8 cellular contexts compared by ENCODE assay signal in the genomic region with DNA sequence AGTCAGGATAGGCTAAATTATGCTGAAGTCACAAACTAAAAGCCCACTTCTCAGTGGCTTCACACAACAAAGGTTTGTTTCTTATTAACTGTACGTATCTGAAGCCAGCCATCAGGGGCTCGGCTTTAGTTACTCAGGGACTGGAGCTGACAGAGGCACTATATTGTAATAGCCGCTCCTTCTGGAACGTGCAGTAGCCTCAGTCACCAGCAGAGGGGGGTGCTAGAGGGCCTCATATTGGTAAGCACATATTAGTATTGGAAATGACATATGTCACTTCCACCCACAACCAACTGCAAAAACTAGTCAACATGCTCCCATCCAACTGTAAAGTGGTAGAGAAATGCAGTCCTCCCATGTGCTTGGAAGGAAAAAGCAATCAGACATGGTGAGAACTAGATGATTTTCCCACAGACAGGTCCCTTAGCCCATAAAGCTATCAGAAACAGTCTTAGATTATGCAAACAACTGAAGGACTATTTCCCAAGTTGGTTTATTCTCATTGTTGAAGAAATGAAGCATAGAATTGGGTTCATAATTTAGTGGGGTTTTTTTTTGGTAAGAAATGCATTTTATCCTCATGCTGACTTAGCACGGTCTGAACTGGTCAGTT.
DNase-seq lines count a peak whose midpoint lies in the region; ATAC-seq and TF ChIP-seq lines count a peak whose summit lies in the region.

No MANE protein-coding gene starts in this region.

- H3K4me3 ChIP-seq in GM12865 (ENCODE audit: low read depth, low read length) (no peak overlapping the region), RWPE2 (ENCODE audit: severe bottlenecking) (no peak overlapping the region), smooth muscle cell (no peak overlapping the region)
- H3K4me3 ChIP-seq in Jurkat, Clone E6-1 (ENCODE audit: low read length) = no peak overlapping the region

- peaks cover 10% of the 10 kb centered on the region for H3K27me3 Mint-ChIP-seq in activated naive CD4-positive, alpha-beta T cell treated with anti-CD3 and anti-CD28 coated beads for 36 hours (ENCODE audit: low read depth)

- H3K4me1 ChIP-seq in RWPE2 (ENCODE audit: insufficient read depth, poor library complexity, severe bottlenecking) (no peaks in the 10 kb centered on the region), smooth muscle cell (ENCODE audit: low read depth) (no peaks in the 10 kb centered on the region)

- CTCF ChIA-PET in activated naive CD4-positive, alpha-beta T cell treated with anti-CD3 and anti-CD28 coated beads for 36 hours (lab: Charles Lee) = interaction anchor here (0.7 to 4.6 kb wide), 12 partner anchors 9 to 1705 kb away, joined by 3 to 60 read pairs (median 4); partner anchors contain the start of gene G2E3

- peak; percentile 76 for DNase-seq in GM12865 (ENCODE audit: low read depth)
- peak; percentile 55 for DNase-seq in Jurkat, Clone E6-1 (ENCODE audit: low read depth, low spot score)
- DNase-seq in RWPE2 (ENCODE audit: low spot score) = no peak
- peak; percentile 84 for DNase-seq in activated naive CD4-positive, alpha-beta T cell treated with anti-CD3 and anti-CD28 coated beads for 36 hours
- DNase-seq in left cardiac atrium = peak; percentile 48
- peak; percentile 9 for DNase-seq in smooth muscle cell (lab: John Stamatoyannopoulos, UW; ENCODE audit: unreplicated experiment)
- DNase-seq in DMS79 (lab: John Stamatoyannopoulos, UW) = no peak

- H3K27ac Mint-ChIP-seq in activated naive CD4-positive, alpha-beta T cell treated with anti-CD3 and anti-CD28 coated beads for 36 hours = no peak overlapping the region

- no peaks in the 10 kb centered on the region for H3F3A ChIP-seq in smooth muscle cell (ENCODE audit: low read depth)

- H3K36me3 ChIP-seq in RWPE2 (ENCODE audit: low read depth) (no peaks in the 10 kb centered on the region), smooth muscle cell (ENCODE audit: low read depth) (no peaks in the 10 kb centered on the region)

- H3K4me2 ChIP-seq in smooth muscle cell = no peak overlapping the region

- H3K4me3 Mint-ChIP-seq in activated naive CD4-positive, alpha-beta T cell treated with anti-CD3 and anti-CD28 coated beads for 36 hours = no peak overlapping the region

- H3K9me3 ChIP-seq in RWPE2 (ENCODE audit: severe bottlenecking) = no peaks in the 10 kb centered on the region
- H3K9me3 ChIP-seq in smooth muscle cell (replicated peaks; ENCODE audit: low read depth) = no peaks in the 10 kb centered on the region

- TF ChIP-seq CTCF in GM12865 (IDR thresholded peaks at IDR 0.05; ENCODE audit: insufficient read depth, low read depth, low read length, missing control alignments) (peak; percentile 84), RWPE2 (IDR thresholded peaks at IDR 0.05; ENCODE audit: poor library complexity, severe bottlenecking) (peak; percentile 91), smooth muscle cell (IDR thresholded peaks at IDR 0.05; ENCODE audit: borderline replicate concordance, insufficient read depth, poor library complexity, severe bottlenecking) (peak; percentile 90)

- H3K27ac ChIP-seq in RWPE2 (ENCODE audit: poor library complexity, severe bottlenecking) (no peak overlapping the region), smooth muscle cell (ENCODE audit: low read depth) (no peak overlapping the region)

- ATAC-seq in GM21825 (IDR thresholded peaks at IDR 0.05; ENCODE audit: unreplicated experiment) (peak; percentile 97), RWPE2 (ENCODE audit: low read depth) (peak; percentile 92), left cardiac atrium (peak; percentile 47 to 62)

- H3K9ac ChIP-seq in smooth muscle cell (ENCODE audit: low read depth) = no peak overlapping the region

- peak overlapping the region; percentile 23 for H2AFZ ChIP-seq in smooth muscle cell (ENCODE audit: low read depth)

- H3K9me3 Mint-ChIP-seq in activated naive CD4-positive, alpha-beta T cell treated with anti-CD3 and anti-CD28 coated beads for 36 hours = no peaks in the 10 kb centered on the region

- no peaks in the 10 kb centered on the region for H3K36me3 Mint-ChIP-seq in activated naive CD4-positive, alpha-beta T cell treated with anti-CD3 and anti-CD28 coated beads for 36 hours (ENCODE audit: low read depth)

- intact Hi-C loops in activated naive CD4-positive, alpha-beta T cell treated with anti-CD3 and anti-CD28 coated beads for 36 hours (cut with micrococcal nuclease) = loop anchor here (1.0 to 5.0 kb wide), 5 partner anchors 67 to 981 kb away; no protein-coding TSS in a partner anchor
- intact Hi-C loops in left cardiac atrium (cut with DNase I) = loop anchor here in 1 of 2 donors (10.0 kb wide), 1 partner anchor 149 kb away; no protein-coding TSS in a partner anchor

- H3K4me1 Mint-ChIP-seq in activated naive CD4-positive, alpha-beta T cell treated with anti-CD3 and anti-CD28 coated beads for 36 hours (ENCODE audit: low read depth) = no peaks in the 10 kb centered on the region

- WGBS in smooth muscle cell (ENCODE audit: low lambda C conversion rate) = 39% methylated on average over 5 of the region's 5 CpGs

- H3K27me3 ChIP-seq in RWPE2 (ENCODE audit: insufficient read depth, poor library complexity, severe bottlenecking) (peaks cover 44% of the 10 kb centered on the region), smooth muscle cell (ENCODE audit: low read depth) (peaks cover 9% of the 10 kb centered on the region)

- no peaks in the 10 kb centered on the region for H3K79me2 ChIP-seq in smooth muscle cell (ENCODE audit: low read depth)

- no peaks in the 10 kb centered on the region for H4K20me1 ChIP-seq in smooth muscle cell (ENCODE audit: low read depth)

Comparison
In these comparisons a context has a peak if more than half of its experiments do, and no peak if none do; other contexts are left out.
1. DNase-seq: peak in GM12865 (single experiment), Jurkat, Clone E6-1 (single experiment), activated naive CD4-positive, alpha-beta T cell treated with anti-CD3 and anti-CD28 coated beads for 36 hours (single experiment), left cardiac atrium (single experiment) and smooth muscle cell (single experiment); none in RWPE2 (single experiment) and DMS79 (single experiment).
2. Peak in every context shown above with its lines, with median percentiles within 50 percentile points of each other: CTCF ChIP-seq and ATAC-seq.